In genomic region chr12:118274066-118274465, GRCh38 we compare ENCODE assay signal across 19 cellular contexts.
DNase-seq lines count a peak whose midpoint lies in the region; ATAC-seq lines count a peak whose summit lies in the region.
"Had no signal": no experiment of that assay in that cellular context is flagged by ENCODE, and none has a peak within 500 bp of the region (broad histone marks: within the 10 kb centered on the region; RNA-seq: fewer than 3 reads in every experiment).

No MANE protein-coding gene starts in this region.

- peaks cover 4% of the 10 kb centered on the region for H3K9me3 Mint-ChIP-seq in stimulated activated naive CD8-positive, alpha-beta T cell treated with anti-CD3 and anti-CD28 coated beads, Interleukin-15, Interleukin-2, amounts not matched to agents 100 ng/mL and 50 ng/mL, for 24 hours
- H3K9me3 Mint-ChIP-seq in stimulated activated naive CD8-positive, alpha-beta T cell treated with anti-CD3 and anti-CD28 coated beads, Interleukin-15, amount 100 ng/mL, for 72 hours, result peaks cover 0 to 6% of the 10 kb centered on the region in 2 donors
- H3K9me3 Mint-ChIP-seq in central memory CD8-positive, alpha-beta T cell, result no peaks in the 10 kb centered on the region

- no peaks in the 10 kb centered on the region for H3K27me3 Mint-ChIP-seq in stimulated activated naive CD8-positive, alpha-beta T cell treated with anti-CD3 and anti-CD28 coated beads, Interleukin-15, Interleukin-2, amounts not matched to agents 100 ng/mL and 50 ng/mL, for 24 hours
- H3K27me3 Mint-ChIP-seq in stimulated activated naive CD8-positive, alpha-beta T cell treated with anti-CD3 and anti-CD28 coated beads, Interleukin-15, amount 100 ng/mL, for 72 hours, result no peaks in the 10 kb centered on the region
- no peaks in the 10 kb centered on the region for H3K27me3 Mint-ChIP-seq in central memory CD8-positive, alpha-beta T cell
- H3K27me3 Mint-ChIP-seq: IgD-negative memory B cell had no signal

- DNase-seq in stimulated activated naive CD8-positive, alpha-beta T cell treated with anti-CD3 and anti-CD28 coated beads, Interleukin-15, amount 100 ng/mL, for 72 hours, result no peak
- no peak for DNase-seq in central memory CD8-positive, alpha-beta T cell (ENCODE audit: low spot score in 2 of 2)
- no peak for DNase-seq in NCI-H187 (lab: John Stamatoyannopoulos, UW)
- no peak for DNase-seq in midbrain (lab: John Stamatoyannopoulos, UW)
- no peak for DNase-seq in NCI-H446 treated with DMSO at 0.1 percent for 48 hours (lab: John Stamatoyannopoulos, UW)
- DNase-seq: AML-193; amygdala; cerebellar nuclear complex; endodermal cell; hippocampal formation; mesendoderm; NCI-H2029 treated with DMSO at 0.1 percent for 48 hours; NCI-H526 treated with DMSO at 0.1 percent for 48 hours; occipital lobe; sigmoid colon; stimulated activated CD4-positive, alpha-beta T cell treated with anti-CD3 and anti-CD28 coated beads, Interleukin-1b, Interleukin-23, amount 100 ng/mL, for 48 hours had no signal

- peaks cover 16% of the 10 kb centered on the region for H3K36me3 Mint-ChIP-seq in stimulated activated naive CD8-positive, alpha-beta T cell treated with anti-CD3 and anti-CD28 coated beads, Interleukin-15, Interleukin-2, amounts not matched to agents 100 ng/mL and 50 ng/mL, for 24 hours (ENCODE audit: low read depth)
- H3K36me3 Mint-ChIP-seq in central memory CD8-positive, alpha-beta T cell (ENCODE audit: insufficient read depth), result peaks cover 6% of the 10 kb centered on the region

- ATAC-seq in stimulated activated naive CD8-positive, alpha-beta T cell treated with anti-CD3 and anti-CD28 coated beads, Interleukin-15, amount 100 ng/mL, for 72 hours, result no peak
- ATAC-seq in HG02981 (IDR thresholded peaks at IDR 0.05; ENCODE audit: unreplicated experiment), result peak; percentile 50
- no peak for ATAC-seq in central memory CD8-positive, alpha-beta T cell (replicated peaks; ENCODE audit: extremely low read depth, poor library complexity, severe bottlenecking)

- peaks cover 19% of the 10 kb centered on the region for H3K4me1 Mint-ChIP-seq in stimulated activated naive CD8-positive, alpha-beta T cell treated with anti-CD3 and anti-CD28 coated beads, Interleukin-15, Interleukin-2, amounts not matched to agents 100 ng/mL and 50 ng/mL, for 24 hours (ENCODE audit: low read depth)
- H3K4me1 Mint-ChIP-seq in stimulated activated naive CD8-positive, alpha-beta T cell treated with anti-CD3 and anti-CD28 coated beads, Interleukin-15, amount 100 ng/mL, for 72 hours, result no peaks in the 10 kb centered on the region
- peaks cover 29% of the 10 kb centered on the region for H3K4me1 Mint-ChIP-seq in central memory CD8-positive, alpha-beta T cell
- H3K4me1 Mint-ChIP-seq: endodermal cell had no signal

- peak overlapping the region; percentile 40 for H3K4me3 Mint-ChIP-seq in stimulated activated naive CD8-positive, alpha-beta T cell treated with anti-CD3 and anti-CD28 coated beads, Interleukin-15, Interleukin-2, amounts not matched to agents 100 ng/mL and 50 ng/mL, for 24 hours
- H3K4me3 Mint-ChIP-seq in stimulated activated naive CD8-positive, alpha-beta T cell treated with anti-CD3 and anti-CD28 coated beads, Interleukin-15, amount 100 ng/mL, for 72 hours, result no peak overlapping the region
- H3K4me3 Mint-ChIP-seq in central memory CD8-positive, alpha-beta T cell, result no peak overlapping the region
- H3K4me3 Mint-ChIP-seq: endodermal cell, IgD-negative memory B cell had no signal

- peak overlapping the region; percentile 66 for H3K27ac Mint-ChIP-seq in stimulated activated naive CD8-positive, alpha-beta T cell treated with anti-CD3 and anti-CD28 coated beads, Interleukin-15, Interleukin-2, amounts not matched to agents 100 ng/mL and 50 ng/mL, for 24 hours
- no peak overlapping the region for H3K27ac Mint-ChIP-seq in stimulated activated naive CD8-positive, alpha-beta T cell treated with anti-CD3 and anti-CD28 coated beads, Interleukin-15, amount 100 ng/mL, for 72 hours
- peak overlapping the region; percentile 60 for H3K27ac Mint-ChIP-seq in central memory CD8-positive, alpha-beta T cell (ENCODE audit: low read depth)
- H3K27ac Mint-ChIP-seq: endodermal cell, IgD-negative memory B cell had no signal

Comparison
In these comparisons a context has a peak if more than half of its experiments do, and no peak if none do; other contexts are left out.
1. H3K27ac Mint-ChIP-seq: peak in stimulated activated naive CD8-positive, alpha-beta T cell treated with anti-CD3 and anti-CD28 coated beads, Interleukin-15, Interleukin-2, amounts not matched to agents 100 ng/mL and 50 ng/mL, for 24 hours (single experiment) and central memory CD8-positive, alpha-beta T cell (single experiment); none in stimulated activated naive CD8-positive, alpha-beta T cell treated with anti-CD3 and anti-CD28 coated beads, Interleukin-15, amount 100 ng/mL, for 72 hours (0 of 2).